In genomic region chr11:62676698-62677097, GRCh38 we compare ENCODE assay signal across 15 cellular contexts. TPM values are rescaled to one million over a fixed set of nuclear protein-coding genes. Genes with fewer than 3 reads are reported as not detected.
DNase-seq lines count a peak whose midpoint lies in the region; ATAC-seq, FAIRE-seq and TF ChIP-seq lines count a peak whose summit lies in the region.
"Had no signal": no experiment of that assay in that cellular context is flagged by ENCODE, and none has a peak within 500 bp of the region (broad histone marks: within the 10 kb centered on the region; RNA-seq: fewer than 3 reads in every experiment).

No MANE protein-coding gene starts in this region.

- H3K27me3 ChIP-seq in CD4-positive, alpha-beta T cell (ENCODE audit: control insufficient read depth, insufficient read depth, low read length), result no peaks in the 10 kb centered on the region
- H3K27me3 ChIP-seq in WERI-Rb-1 (ENCODE audit: insufficient read depth, low read depth, severe bottlenecking) (no peaks in the 10 kb centered on the region), vagina (no peaks in the 10 kb centered on the region), left ventricle myocardium inferior (ENCODE audit: low read depth) (no peaks in the 10 kb centered on the region)

- TF ChIP-seq POLR2A in vagina (IDR thresholded peaks at IDR 0.05) (no peak), H54 (IDR thresholded peaks at IDR 0.05; ENCODE audit: low read depth, low read length) (no peak)

- DNase-seq in CD4-positive, alpha-beta T cell, result no peak
- no peak for DNase-seq in WERI-Rb-1
- no peak for DNase-seq in glutamatergic neuron
- no peak for DNase-seq in vagina (ENCODE audit: extremely low spot score in 2 of 2)
- DNase-seq in left ventricle myocardium inferior, result no peak
- no peak for DNase-seq in H54 (ENCODE audit: insufficient read length, low spot score)
- DNase-seq: activated CD8-positive, alpha-beta memory T cell treated with anti-CD3 and anti-CD28 coated beads, Interleukin-2, amount 50 U/mL, for 48 hours; NCI-H1436 treated with DMSO at 0.1 percent for 48 hours; NK-92 treated with Interleukin-12 subunit alpha and Interleukin-12 subunit beta, amount 100 ng/mL, for 24 hours; SW 1271 had no signal

- H3K4me1 ChIP-seq in vagina, result peaks cover 56% of the 10 kb centered on the region
- H3K4me1 ChIP-seq in left ventricle myocardium inferior, result peaks cover 73% of the 10 kb centered on the region

- peak overlapping the region; percentile 91 for H3K4me3 Mint-ChIP-seq in CD4-positive, alpha-beta T cell
- peak overlapping the region; percentile 75 for H3K4me3 Mint-ChIP-seq in glutamatergic neuron (ENCODE audit: unreplicated experiment)

- H3K9me3 Mint-ChIP-seq in CD4-positive, alpha-beta T cell, result no peaks in the 10 kb centered on the region
- peaks cover 6% of the 10 kb centered on the region for H3K9me3 Mint-ChIP-seq in glutamatergic neuron (ENCODE audit: unreplicated experiment)

- peak overlapping the region; percentile 87 for H3K27ac Mint-ChIP-seq in CD4-positive, alpha-beta T cell
- H3K27ac Mint-ChIP-seq in glutamatergic neuron (ENCODE audit: unreplicated experiment), result peak overlapping the region; percentile 4

- no peak for TF ChIP-seq CTCF in 22Rv1 (IDR thresholded peaks at IDR 0.05)
- no peak for TF ChIP-seq CTCF in CD4-positive, alpha-beta T cell (IDR thresholded peaks at IDR 0.05)
- peak; percentile 19; the same call in 1 of the 2 replicates for TF ChIP-seq CTCF in WERI-Rb-1 (IDR thresholded peaks at IDR 0.05; ENCODE audit: low read depth, low read length)
- TF ChIP-seq CTCF in glutamatergic neuron (IDR thresholded peaks at IDR 0.05; ENCODE audit: partially characterized antibody, unreplicated experiment), result no peak
- TF ChIP-seq CTCF in vagina (IDR thresholded peaks at IDR 0.05), result no peak
- no peak for TF ChIP-seq CTCF in left ventricle myocardium inferior (IDR thresholded peaks at IDR 0.05; ENCODE audit: borderline replicate concordance)

- CTCF ChIA-PET in CD4-positive, alpha-beta T cell (lab: Charles Lee), result interaction anchor here (0.6 to 0.8 kb wide), 2 partner anchors 53 to 1250 kb away, joined by 3 read pairs; no protein-coding TSS in a partner anchor

- H3K4me3 ChIP-seq in WERI-Rb-1 (ENCODE audit: low read depth, low read length) (no peak overlapping the region), vagina (no peak overlapping the region), left ventricle myocardium inferior (no peak overlapping the region)
- H3K4me3 ChIP-seq: skin epidermis had no signal

- H3K27ac ChIP-seq in 22Rv1 (peak overlapping the region; percentile 77), WERI-Rb-1 (peak overlapping the region; percentile 39; the same call in 1 of the 2 replicates), vagina (no peak overlapping the region), left ventricle myocardium inferior (replicated peaks) (no peak overlapping the region)
- H3K27ac ChIP-seq in CD4-positive, alpha-beta T cell (ENCODE audit: low read depth, low read length), result peak overlapping the region; percentile 4

- no peaks in the 10 kb centered on the region for H3K27me3 Mint-ChIP-seq in CD4-positive, alpha-beta T cell
- H3K27me3 Mint-ChIP-seq in glutamatergic neuron (ENCODE audit: unreplicated experiment), result peaks cover 2% of the 10 kb centered on the region

- ATAC-seq in CD4-positive, alpha-beta T cell (ENCODE audit: poor library complexity), result no peak
- ATAC-seq in GM21529 (IDR thresholded peaks at IDR 0.05; ENCODE audit: unreplicated experiment), result no peak

- peaks cover 46% of the 10 kb centered on the region for H3K36me3 Mint-ChIP-seq in CD4-positive, alpha-beta T cell (ENCODE audit: low read depth)
- H3K36me3 Mint-ChIP-seq in glutamatergic neuron (ENCODE audit: unreplicated experiment), result peaks cover 6% of the 10 kb centered on the region

- H3K9me3 ChIP-seq in CD4-positive, alpha-beta T cell (ENCODE audit: control insufficient read depth, low read length), result no peaks in the 10 kb centered on the region
- H3K9me3 ChIP-seq in WERI-Rb-1 (ENCODE audit: severe bottlenecking) (no peaks in the 10 kb centered on the region), vagina (no peaks in the 10 kb centered on the region), left ventricle myocardium inferior (replicated peaks) (no peaks in the 10 kb centered on the region)

- FAIRE-seq in H54 (lab: Jason Lieb, UNC), result no peak
- FAIRE-seq: GM12891, HTR-8/SVneo had no signal

- H3K4me1 Mint-ChIP-seq in CD4-positive, alpha-beta T cell (ENCODE audit: low read depth), result peaks cover 61% of the 10 kb centered on the region
- peaks cover 20% of the 10 kb centered on the region for H3K4me1 Mint-ChIP-seq in glutamatergic neuron (ENCODE audit: low read depth, unreplicated experiment)

- intact Hi-C loops in CD4-positive, alpha-beta T cell (cut with DNase I, micrococcal nuclease), result no loop called here
- intact Hi-C loops in vagina (cut with DNase I) (no loop called here), left ventricle myocardium inferior (cut with micrococcal nuclease) (no loop called here)

- H3K36me3 ChIP-seq in WERI-Rb-1, result peaks cover 58% of the 10 kb centered on the region
- H3K36me3 ChIP-seq in vagina, result peaks cover 0 to 32% of the 10 kb centered on the region in 2 donors
- H3K36me3 ChIP-seq in left ventricle myocardium inferior, result peaks cover 50% of the 10 kb centered on the region

- POLR2A ChIA-PET in CD4-positive, alpha-beta T cell (lab: Charles Lee), result interaction anchor here (0.5 to 5.4 kb wide), 5 partner anchors 10 to 85 kb away, joined by 3 to 43 read pairs (median 5); partner anchors contain the start of genes C11orf98, CSKMT, HNRNPUL2 and TUT1

RNA-seq across cellular contexts. Expression of gene UBXN1, which starts 2.2 kb away (rescaled TPM):
- total RNA-seq in CD4-positive, alpha-beta T cell, result 100 to 1,000 TPM; 196 to 222 TPM
- total RNA-seq in glutamatergic neuron (ENCODE audit: unreplicated experiment) (146 TPM), vagina (216 TPM), left ventricle myocardium inferior (82.3 TPM)

RNA-seq across cellular contexts. Expression of gene LBHD1, which starts 4.6 kb away (rescaled TPM):
- total RNA-seq in CD4-positive, alpha-beta T cell, result 10 to 100 TPM; 10.4 to 10.5 TPM
- total RNA-seq in glutamatergic neuron (ENCODE audit: unreplicated experiment), result 4.6 TPM
- 6.9 TPM for total RNA-seq in vagina
- 2.1 TPM for total RNA-seq in left ventricle myocardium inferior

RNA-seq across cellular contexts. Expression of gene UQCC3, which starts 5.2 kb away (rescaled TPM):
- 1 to 10 TPM; 1.5 to 2.3 TPM for total RNA-seq in CD4-positive, alpha-beta T cell
- 5.7 TPM for total RNA-seq in glutamatergic neuron (ENCODE audit: unreplicated experiment)
- 6.9 TPM for total RNA-seq in vagina
- total RNA-seq in left ventricle myocardium inferior, result 6.9 TPM

RNA-seq across cellular contexts. Expression of gene CSKMT, which starts 11.6 kb away (rescaled TPM):
- total RNA-seq in CD4-positive, alpha-beta T cell, result 10 to 100 TPM; 17.8 to 18.8 TPM
- total RNA-seq in glutamatergic neuron (ENCODE audit: unreplicated experiment), result 15.7 TPM
- 28.7 TPM for total RNA-seq in vagina
- 5.0 TPM for total RNA-seq in left ventricle myocardium inferior

RNA-seq across cellular contexts. Expression of gene C11orf98, which starts 11.7 kb away (rescaled TPM):
- total RNA-seq in CD4-positive, alpha-beta T cell, result 10 to 100 TPM; 14.3 to 18.5 TPM
- 73.6 TPM for total RNA-seq in glutamatergic neuron (ENCODE audit: unreplicated experiment)
- total RNA-seq in vagina, result 44.2 TPM
- 31.1 TPM for total RNA-seq in left ventricle myocardium inferior

Comparison
In these comparisons a context has a peak if more than half of its experiments do, and no peak if none do; other contexts are left out.
1. H3K27ac ChIP-seq: peak in 22Rv1 (single experiment), CD4-positive, alpha-beta T cell (single experiment) and WERI-Rb-1 (single experiment); none in vagina (single experiment) and left ventricle myocardium inferior (single experiment).